Comparison of ENCODE assay signal across 10 cellular contexts in the genomic region with DNA sequence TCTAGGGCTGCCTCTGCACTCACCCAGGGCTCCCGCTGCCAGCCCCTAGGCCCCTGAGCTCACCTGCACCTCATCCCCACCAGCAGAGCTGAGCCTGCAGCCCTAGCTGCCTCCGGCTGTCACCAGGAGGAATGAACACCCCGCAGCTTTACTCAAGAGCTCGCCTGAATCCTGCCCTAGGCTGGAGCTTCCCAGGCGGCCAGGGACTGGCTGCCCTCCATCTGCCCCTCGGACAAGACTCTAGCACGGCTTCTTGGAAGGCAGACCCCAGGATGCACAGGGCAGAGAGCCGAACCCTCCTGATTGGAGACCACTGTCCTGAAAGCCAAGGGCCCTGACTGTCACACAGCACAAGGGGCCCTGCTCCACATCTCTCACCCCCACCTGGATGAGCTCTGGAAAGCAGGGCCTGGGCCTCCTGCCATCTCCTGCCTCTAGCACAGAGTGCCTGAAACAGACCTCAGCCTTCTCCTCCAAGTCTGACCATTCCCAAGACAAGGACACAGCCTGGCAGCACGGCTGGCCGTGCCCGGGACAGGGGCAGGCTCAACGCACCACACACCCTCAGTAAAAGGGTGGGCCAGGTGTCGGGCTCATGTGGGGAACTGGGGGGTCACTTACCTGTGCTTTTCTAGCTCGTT. TPM values are rescaled to one million over a fixed set of nuclear protein-coding genes. Genes with fewer than 3 reads are reported as not detected.
DNase-seq lines count a peak whose midpoint lies in the region; ATAC-seq and TF ChIP-seq lines count a peak whose summit lies in the region.
"Had no signal": no experiment of that assay in that cellular context is flagged by ENCODE, and none has a peak within 500 bp of the region (broad histone marks: within the 10 kb centered on the region; RNA-seq: fewer than 3 reads in every experiment).

No MANE protein-coding gene starts in this region.

- peaks cover 48% of the 10 kb centered on the region for H3K36me3 Mint-ChIP-seq in central memory CD8-positive, alpha-beta T cell (ENCODE audit: insufficient read depth)
- H3K36me3 Mint-ChIP-seq in osteocyte (ENCODE audit: unreplicated experiment): peaks cover 17% of the 10 kb centered on the region

- DNase-seq in NT2/D1 (ENCODE audit: low read depth, low spot score): no peak
- peak in 1 of 2 donors; percentile 13 for DNase-seq in central memory CD8-positive, alpha-beta T cell (ENCODE audit: low spot score in 2 of 2)
- DNase-seq in lung (ENCODE audit: low spot score): peak; percentile 27
- DNase-seq in AG08396 (ENCODE audit: low spot score): no peak
- DNase-seq in RPMI8226: no peak
- no peak for DNase-seq in hepatic stellate cell (ENCODE audit: low spot score)
- no peak for DNase-seq in osteocyte (ENCODE audit: extremely low spot score, unreplicated experiment)
- DNase-seq: stimulated activated CD4-positive, alpha-beta T cell treated with anti-CD3 and anti-CD28 coated beads, Interleukin-12 subunit alpha, Interleukin-12 subunit beta, amount 100 ng/mL, for 4 hours had no signal

- H3K4me1 ChIP-seq in NT2/D1 (ENCODE audit: insufficient read depth, insufficient read length): peaks cover 12% of the 10 kb centered on the region
- H3K4me1 ChIP-seq in lung (ENCODE audit: control insufficient read depth in 2 of 2, insufficient read depth in 2 of 2, low read length in 2 of 2): peaks cover 15 to 42% of the 10 kb centered on the region in 2 donors
- H3K4me1 ChIP-seq in stomach smooth muscle (ENCODE audit: control insufficient read depth, insufficient read depth, low read length): peaks cover 74% of the 10 kb centered on the region

- H3K9me3 Mint-ChIP-seq in central memory CD8-positive, alpha-beta T cell: no peaks in the 10 kb centered on the region
- H3K9me3 Mint-ChIP-seq in osteocyte (ENCODE audit: unreplicated experiment): no peaks in the 10 kb centered on the region
- H3K9me3 Mint-ChIP-seq: dendritic cell treated with granulocyte-macrophage colony-stimulating factor and Interleukin-4, amounts not matched to agents 40 ng/mL and 50 ng/mL, for 4 days had no signal

- no peak for TF ChIP-seq CTCF in lung (IDR thresholded peaks at IDR 0.05; ENCODE audit: control extremely low read depth, extremely low read depth)
- no peak for TF ChIP-seq CTCF in osteocyte (IDR thresholded peaks at IDR 0.05)

- no peaks in the 10 kb centered on the region for H3K9me3 ChIP-seq in NT2/D1 (ENCODE audit: insufficient read depth, low read length)
- no peaks in the 10 kb centered on the region for H3K9me3 ChIP-seq in lung (ENCODE audit: control insufficient read depth in 2 of 2, insufficient read depth in 1 of 2, low read length in 1 of 2)
- H3K9me3 ChIP-seq in stomach smooth muscle (ENCODE audit: control insufficient read depth in 2 of 2, low read length in 2 of 2): no peaks in the 10 kb centered on the region

- H3K27ac Mint-ChIP-seq in central memory CD8-positive, alpha-beta T cell (ENCODE audit: low read depth): peak overlapping the region; percentile 49
- H3K27ac Mint-ChIP-seq in osteocyte (ENCODE audit: unreplicated experiment): no peak overlapping the region
- H3K27ac Mint-ChIP-seq: dendritic cell treated with granulocyte-macrophage colony-stimulating factor and Interleukin-4, amounts not matched to agents 40 ng/mL and 50 ng/mL, for 4 days had no signal

- peak overlapping the region; percentile 50 for H3K9ac ChIP-seq in NT2/D1 (ENCODE audit: insufficient read length, low read depth)
- peak overlapping the region; percentile 38 to 55 for H3K9ac ChIP-seq in stomach smooth muscle (ENCODE audit: low read length in 2 of 2)

- no peak for ATAC-seq in central memory CD8-positive, alpha-beta T cell (replicated peaks; ENCODE audit: extremely low read depth, poor library complexity, severe bottlenecking)
- no peak for ATAC-seq in lung (ENCODE audit: insufficient read depth, low FRiP score)

- H3K36me3 ChIP-seq in NT2/D1 (ENCODE audit: insufficient read depth, insufficient read length, low read length) (peaks cover 38% of the 10 kb centered on the region), lung (ENCODE audit: control insufficient read depth in 2 of 2, insufficient read depth in 2 of 2, low read length in 2 of 2) (peaks cover 5 to 40% of the 10 kb centered on the region in 2 donors), stomach smooth muscle (ENCODE audit: control insufficient read depth in 2 of 2, insufficient read depth in 2 of 2, low read length in 2 of 2) (peaks cover 3 to 18% of the 10 kb centered on the region in 2 donors)

- H3K27me3 ChIP-seq in NT2/D1 (ENCODE audit: insufficient read depth, insufficient read length): peaks cover 4% of the 10 kb centered on the region
- H3K27me3 ChIP-seq in lung (ENCODE audit: control insufficient read depth, insufficient read depth): no peaks in the 10 kb centered on the region
- H3K27me3 ChIP-seq in stomach smooth muscle (ENCODE audit: control insufficient read depth in 1 of 2, insufficient read depth in 2 of 2, low read length in 2 of 2): no peaks in the 10 kb centered on the region

- peak overlapping the region; percentile 80 to 91 for H3K27ac ChIP-seq in lung (ENCODE audit: low read depth in 1 of 2, low read length in 1 of 2)
- H3K27ac ChIP-seq in stomach smooth muscle (ENCODE audit: low read length): peak overlapping the region; percentile 80

- peaks cover 16% of the 10 kb centered on the region for H3K4me1 Mint-ChIP-seq in central memory CD8-positive, alpha-beta T cell
- peaks cover 14% of the 10 kb centered on the region for H3K4me1 Mint-ChIP-seq in osteocyte (ENCODE audit: unreplicated experiment)

- peak overlapping the region; percentile 23 for H3K4me3 Mint-ChIP-seq in central memory CD8-positive, alpha-beta T cell
- H3K4me3 Mint-ChIP-seq in osteocyte (ENCODE audit: unreplicated experiment): no peak overlapping the region
- H3K4me3 Mint-ChIP-seq: dendritic cell treated with granulocyte-macrophage colony-stimulating factor and Interleukin-4, amounts not matched to agents 40 ng/mL and 50 ng/mL, for 4 days had no signal

- WGBS in lung, 2 donors: 76 to 87% methylated on average over 14 of the region's 14 CpGs

- H3K4me3 ChIP-seq in NT2/D1 (ENCODE audit: insufficient read length, low read depth) (no peak overlapping the region), lung (no peak overlapping the region), stomach smooth muscle (ENCODE audit: low read length in 2 of 2) (peak overlapping the region in 1 of 2 donors; percentile 15)

- H3K27me3 Mint-ChIP-seq in central memory CD8-positive, alpha-beta T cell: no peaks in the 10 kb centered on the region
- no peaks in the 10 kb centered on the region for H3K27me3 Mint-ChIP-seq in osteocyte (ENCODE audit: unreplicated experiment)
- H3K27me3 Mint-ChIP-seq: dendritic cell treated with granulocyte-macrophage colony-stimulating factor and Interleukin-4, amounts not matched to agents 40 ng/mL and 50 ng/mL, for 4 days had no signal

RNA-seq across cellular contexts. Expression of gene MXD4, which starts 4.4 kb away (rescaled TPM):
- 10 to 100 TPM; 37.5 to 65.1 TPM for total RNA-seq in lung
- polyA plus RNA-seq in lung: 10 to 100 TPM; 34.4 to 58.2 TPM
- 74.9 and 81.5 TPM in 2 replicates for total RNA-seq in osteocyte

RNA-seq across cellular contexts. Expression of gene HAUS3, which starts 15.6 kb away (rescaled TPM):
- total RNA-seq in lung (10 to 100 TPM; 12.8 to 21.0 TPM), osteocyte (10.2 and 11.7 TPM in 2 replicates)
- 10 to 100 TPM in 1 of 2 donors, 1 to 10 TPM in 1; 5.6 to 11.5 TPM for polyA plus RNA-seq in lung

RNA-seq across cellular contexts. Expression of gene POLN, which starts 15.6 kb away (rescaled TPM):
- 1 to 10 TPM; 3.3 to 3.7 TPM for total RNA-seq in lung
- polyA plus RNA-seq in lung: 1 to 10 TPM in 1 of 2 donors, under 1 TPM in 1; 0.68 to 1.1 TPM
- 3.8 and 4.2 TPM in 2 replicates for total RNA-seq in osteocyte
